1 cellular context compared by ENCODE assay signal in the genomic region with DNA sequence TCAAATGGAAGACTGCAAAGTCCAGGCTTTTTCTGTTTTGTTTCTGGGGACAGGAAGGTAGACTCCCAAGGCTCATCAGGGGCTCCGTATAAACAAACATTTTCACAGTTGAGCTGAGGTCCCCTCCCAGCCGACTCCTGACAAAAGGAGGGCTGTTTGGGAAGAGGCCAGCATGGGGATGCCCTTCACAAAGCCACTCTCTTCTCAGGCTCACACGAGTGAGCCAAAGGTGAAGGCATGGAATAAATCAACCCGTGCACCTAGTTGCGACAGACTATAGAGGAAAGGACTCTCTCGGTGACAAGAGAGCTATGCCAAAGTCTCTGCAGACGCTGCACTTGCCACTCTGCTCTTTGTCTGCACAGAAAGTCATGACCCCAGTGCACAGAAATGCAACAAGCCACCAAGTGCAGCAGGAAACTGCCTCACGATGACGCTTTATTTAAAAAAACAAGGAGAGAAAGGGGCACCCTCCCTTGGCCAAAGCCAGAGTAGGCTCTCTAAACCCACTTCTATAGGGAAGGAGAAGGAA.
TF ChIP-seq lines count a peak whose summit lies in the region.

No MANE protein-coding gene starts in this region.

TF ChIP-seq in HepG2, 621 proteins besides CTCF, POLR2A, EP300 and RAD21 (continued from another document and continues in another):
- TF ChIP-seq, protein P1, sequence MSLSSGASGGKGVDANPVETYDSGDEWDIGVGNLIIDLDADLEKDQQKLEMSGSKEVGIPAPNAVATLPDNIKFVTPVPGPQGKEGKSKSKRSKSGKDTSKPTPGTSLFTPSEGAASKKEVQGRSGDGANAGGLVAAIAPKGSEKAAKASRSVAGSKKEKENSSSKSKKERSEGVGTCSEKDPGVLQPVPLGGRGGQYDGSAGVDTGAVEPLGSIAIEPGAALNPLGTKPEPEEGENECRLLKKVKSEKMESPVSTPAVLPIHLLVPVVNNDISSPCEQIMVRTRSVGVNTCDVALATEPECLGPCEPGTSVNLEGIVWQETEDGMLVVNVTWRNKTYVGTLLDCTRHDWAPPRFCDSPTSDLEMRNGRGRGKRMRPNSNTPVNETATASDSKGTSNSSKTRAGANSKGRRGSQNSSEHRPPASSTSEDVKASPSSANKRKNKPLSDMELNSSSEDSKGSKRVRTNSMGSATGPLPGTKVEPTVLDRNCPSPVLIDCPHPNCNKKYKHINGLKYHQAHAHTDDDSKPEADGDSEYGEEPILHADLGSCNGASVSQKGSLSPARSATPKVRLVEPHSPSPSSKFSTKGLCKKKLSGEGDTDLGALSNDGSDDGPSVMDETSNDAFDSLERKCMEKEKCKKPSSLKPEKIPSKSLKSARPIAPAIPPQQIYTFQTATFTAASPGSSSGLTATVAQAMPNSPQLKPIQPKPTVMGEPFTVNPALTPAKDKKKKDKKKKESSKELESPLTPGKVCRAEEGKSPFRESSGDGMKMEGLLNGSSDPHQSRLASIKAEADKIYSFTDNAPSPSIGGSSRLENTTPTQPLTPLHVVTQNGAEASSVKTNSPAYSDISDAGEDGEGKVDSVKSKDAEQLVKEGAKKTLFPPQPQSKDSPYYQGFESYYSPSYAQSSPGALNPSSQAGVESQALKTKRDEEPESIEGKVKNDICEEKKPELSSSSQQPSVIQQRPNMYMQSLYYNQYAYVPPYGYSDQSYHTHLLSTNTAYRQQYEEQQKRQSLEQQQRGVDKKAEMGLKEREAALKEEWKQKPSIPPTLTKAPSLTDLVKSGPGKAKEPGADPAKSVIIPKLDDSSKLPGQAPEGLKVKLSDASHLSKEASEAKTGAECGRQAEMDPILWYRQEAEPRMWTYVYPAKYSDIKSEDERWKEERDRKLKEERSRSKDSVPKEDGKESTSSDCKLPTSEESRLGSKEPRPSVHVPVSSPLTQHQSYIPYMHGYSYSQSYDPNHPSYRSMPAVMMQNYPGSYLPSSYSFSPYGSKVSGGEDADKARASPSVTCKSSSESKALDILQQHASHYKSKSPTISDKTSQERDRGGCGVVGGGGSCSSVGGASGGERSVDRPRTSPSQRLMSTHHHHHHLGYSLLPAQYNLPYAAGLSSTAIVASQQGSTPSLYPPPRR (CRISPR knock-in tag; IDR thresholded peaks at IDR 0.05; ENCODE audit: borderline replicate concordance) = peak; percentile 65; the same call in 1 of the 2 replicates
- TF ChIP-seq LRRFIP1 (CRISPR knock-in tag; conservative IDR thresholded peaks at IDR 0.05) = no peak
- TF ChIP-seq, protein P2, sequence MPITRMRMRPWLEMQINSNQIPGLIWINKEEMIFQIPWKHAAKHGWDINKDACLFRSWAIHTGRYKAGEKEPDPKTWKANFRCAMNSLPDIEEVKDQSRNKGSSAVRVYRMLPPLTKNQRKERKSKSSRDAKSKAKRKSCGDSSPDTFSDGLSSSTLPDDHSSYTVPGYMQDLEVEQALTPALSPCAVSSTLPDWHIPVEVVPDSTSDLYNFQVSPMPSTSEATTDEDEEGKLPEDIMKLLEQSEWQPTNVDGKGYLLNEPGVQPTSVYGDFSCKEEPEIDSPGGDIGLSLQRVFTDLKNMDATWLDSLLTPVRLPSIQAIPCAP (CRISPR knock-in tag; IDR thresholded peaks at IDR 0.05; ENCODE audit: low read depth) = no peak
- TF ChIP-seq EED (CRISPR knock-in tag; IDR thresholded peaks at IDR 0.05) = no peak
- TF ChIP-seq TOE1 (CRISPR knock-in tag; IDR thresholded peaks at IDR 0.05) = no peak
- TF ChIP-seq ZNF460 (CRISPR knock-in tag; IDR thresholded peaks at IDR 0.05; ENCODE audit: borderline replicate concordance) = no peak
- TF ChIP-seq ZBTB43 (CRISPR knock-in tag; conservative IDR thresholded peaks at IDR 0.05) = 0 out of 2 replicates have a peak, but pooled peaks have one; percentile 42
- TF ChIP-seq LCORL (IDR thresholded peaks at IDR 0.05) = no peak
- 0 out of 2 replicates have a peak, but pooled peaks have one; percentile 55 for TF ChIP-seq LCORL (CRISPR knock-in tag; IDR thresholded peaks at IDR 0.05)
- TF ChIP-seq, protein P3, sequence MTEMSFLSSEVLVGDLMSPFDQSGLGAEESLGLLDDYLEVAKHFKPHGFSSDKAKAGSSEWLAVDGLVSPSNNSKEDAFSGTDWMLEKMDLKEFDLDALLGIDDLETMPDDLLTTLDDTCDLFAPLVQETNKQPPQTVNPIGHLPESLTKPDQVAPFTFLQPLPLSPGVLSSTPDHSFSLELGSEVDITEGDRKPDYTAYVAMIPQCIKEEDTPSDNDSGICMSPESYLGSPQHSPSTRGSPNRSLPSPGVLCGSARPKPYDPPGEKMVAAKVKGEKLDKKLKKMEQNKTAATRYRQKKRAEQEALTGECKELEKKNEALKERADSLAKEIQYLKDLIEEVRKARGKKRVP (CRISPR knock-in tag; IDR thresholded peaks at IDR 0.05) = no peak
- TF ChIP-seq ZNF749 (CRISPR knock-in tag; IDR thresholded peaks at IDR 0.05; ENCODE audit: borderline replicate concordance) = no peak
- TF ChIP-seq ZNF564 (CRISPR knock-in tag; IDR thresholded peaks at IDR 0.05) = no peak
- TF ChIP-seq PHF20 (CRISPR knock-in tag; IDR thresholded peaks at IDR 0.05) = no peak
- peak; percentile 40; the same call in 1 of the 2 replicates for TF ChIP-seq NCOA2 (CRISPR knock-in tag; IDR thresholded peaks at IDR 0.05)
- TF ChIP-seq NFIC (IDR thresholded peaks at IDR 0.05; ENCODE audit: low read length) = peak; percentile 64; the same call in 1 of the 2 replicates
- TF ChIP-seq RARA (CRISPR knock-in tag; IDR thresholded peaks at IDR 0.05) = peak; percentile 57
- peak; percentile 60 for TF ChIP-seq HOXA3 (CRISPR knock-in tag; IDR thresholded peaks at IDR 0.05)
- TF ChIP-seq, protein P4, sequence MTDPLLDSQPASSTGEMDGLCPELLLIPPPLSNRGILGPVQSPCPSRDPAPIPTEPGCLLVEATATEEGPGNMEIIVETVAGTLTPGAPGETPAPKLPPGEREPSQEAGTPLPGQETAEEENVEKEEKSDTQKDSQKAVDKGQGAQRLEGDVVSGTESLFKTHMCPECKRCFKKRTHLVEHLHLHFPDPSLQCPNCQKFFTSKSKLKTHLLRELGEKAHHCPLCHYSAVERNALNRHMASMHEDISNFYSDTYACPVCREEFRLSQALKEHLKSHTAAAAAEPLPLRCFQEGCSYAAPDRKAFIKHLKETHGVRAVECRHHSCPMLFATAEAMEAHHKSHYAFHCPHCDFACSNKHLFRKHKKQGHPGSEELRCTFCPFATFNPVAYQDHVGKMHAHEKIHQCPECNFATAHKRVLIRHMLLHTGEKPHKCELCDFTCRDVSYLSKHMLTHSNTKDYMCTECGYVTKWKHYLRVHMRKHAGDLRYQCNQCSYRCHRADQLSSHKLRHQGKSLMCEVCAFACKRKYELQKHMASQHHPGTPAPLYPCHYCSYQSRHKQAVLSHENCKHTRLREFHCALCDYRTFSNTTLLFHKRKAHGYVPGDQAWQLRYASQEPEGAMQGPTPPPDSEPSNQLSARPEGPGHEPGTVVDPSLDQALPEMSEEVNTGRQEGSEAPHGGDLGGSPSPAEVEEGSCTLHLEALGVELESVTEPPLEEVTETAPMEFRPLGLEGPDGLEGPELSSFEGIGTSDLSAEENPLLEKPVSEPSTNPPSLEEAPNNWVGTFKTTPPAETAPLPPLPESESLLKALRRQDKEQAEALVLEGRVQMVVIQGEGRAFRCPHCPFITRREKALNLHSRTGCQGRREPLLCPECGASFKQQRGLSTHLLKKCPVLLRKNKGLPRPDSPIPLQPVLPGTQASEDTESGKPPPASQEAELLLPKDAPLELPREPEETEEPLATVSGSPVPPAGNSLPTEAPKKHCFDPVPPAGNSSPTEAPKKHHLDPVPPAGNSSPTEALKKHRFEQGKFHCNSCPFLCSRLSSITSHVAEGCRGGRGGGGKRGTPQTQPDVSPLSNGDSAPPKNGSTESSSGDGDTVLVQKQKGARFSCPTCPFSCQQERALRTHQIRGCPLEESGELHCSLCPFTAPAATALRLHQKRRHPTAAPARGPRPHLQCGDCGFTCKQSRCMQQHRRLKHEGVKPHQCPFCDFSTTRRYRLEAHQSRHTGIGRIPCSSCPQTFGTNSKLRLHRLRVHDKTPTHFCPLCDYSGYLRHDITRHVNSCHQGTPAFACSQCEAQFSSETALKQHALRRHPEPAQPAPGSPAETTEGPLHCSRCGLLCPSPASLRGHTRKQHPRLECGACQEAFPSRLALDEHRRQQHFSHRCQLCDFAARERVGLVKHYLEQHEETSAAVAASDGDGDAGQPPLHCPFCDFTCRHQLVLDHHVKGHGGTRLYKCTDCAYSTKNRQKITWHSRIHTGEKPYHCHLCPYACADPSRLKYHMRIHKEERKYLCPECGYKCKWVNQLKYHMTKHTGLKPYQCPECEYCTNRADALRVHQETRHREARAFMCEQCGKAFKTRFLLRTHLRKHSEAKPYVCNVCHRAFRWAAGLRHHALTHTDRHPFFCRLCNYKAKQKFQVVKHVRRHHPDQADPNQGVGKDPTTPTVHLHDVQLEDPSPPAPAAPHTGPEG (CRISPR knock-in tag; IDR thresholded peaks at IDR 0.05) = no peak
- TF ChIP-seq ZKSCAN8 (CRISPR knock-in tag; IDR thresholded peaks at IDR 0.05; ENCODE audit: borderline replicate concordance) = no peak
- TF ChIP-seq ZEB1 (IDR thresholded peaks at IDR 0.05; ENCODE audit: insufficient replicate concordance, low read depth) = peak; percentile 91
- no peak for TF ChIP-seq SOX13 (IDR thresholded peaks at IDR 0.05)
- peak in 1 of 2 experiments; percentile 81; a peak in 2 of 4 replicates for TF ChIP-seq SOX13 (CRISPR knock-in tag; conservative IDR thresholded peaks at IDR 0.05 in 1 of 2, IDR thresholded peaks at IDR 0.05 in 1 of 2)
- TF ChIP-seq KDM5B (CRISPR knock-in tag; IDR thresholded peaks at IDR 0.05; ENCODE audit: borderline replicate concordance) = no peak
- peak; percentile 63; the same call in 1 of the 2 replicates for TF ChIP-seq ZNF414 (CRISPR knock-in tag; IDR thresholded peaks at IDR 0.05)
- TF ChIP-seq ZNF230 (CRISPR knock-in tag; IDR thresholded peaks at IDR 0.05) = no peak
- no peak for TF ChIP-seq NONO (IDR thresholded peaks at IDR 0.05)
- peak; percentile 69; the same call in 1 of the 2 replicates for TF ChIP-seq NONO (CRISPR knock-in tag; conservative IDR thresholded peaks at IDR 0.05)
- TF ChIP-seq TBX3 (IDR thresholded peaks at IDR 0.05; ENCODE audit: borderline replicate concordance) = no peak
- TF ChIP-seq ZFP1 (CRISPR knock-in tag; IDR thresholded peaks at IDR 0.05) = no peak
- 0 out of 2 replicates have a peak, but pooled peaks have one; percentile 48 for TF ChIP-seq ZNF501 (CRISPR knock-in tag; IDR thresholded peaks at IDR 0.05)
- TF ChIP-seq FOXO1 (CRISPR knock-in tag; IDR thresholded peaks at IDR 0.05) = peak; percentile 26; the same call in 1 of the 2 replicates
- no peak for TF ChIP-seq FOXC1 (CRISPR knock-in tag; IDR thresholded peaks at IDR 0.05; ENCODE audit: borderline replicate concordance)
- TF ChIP-seq, protein P5, sequence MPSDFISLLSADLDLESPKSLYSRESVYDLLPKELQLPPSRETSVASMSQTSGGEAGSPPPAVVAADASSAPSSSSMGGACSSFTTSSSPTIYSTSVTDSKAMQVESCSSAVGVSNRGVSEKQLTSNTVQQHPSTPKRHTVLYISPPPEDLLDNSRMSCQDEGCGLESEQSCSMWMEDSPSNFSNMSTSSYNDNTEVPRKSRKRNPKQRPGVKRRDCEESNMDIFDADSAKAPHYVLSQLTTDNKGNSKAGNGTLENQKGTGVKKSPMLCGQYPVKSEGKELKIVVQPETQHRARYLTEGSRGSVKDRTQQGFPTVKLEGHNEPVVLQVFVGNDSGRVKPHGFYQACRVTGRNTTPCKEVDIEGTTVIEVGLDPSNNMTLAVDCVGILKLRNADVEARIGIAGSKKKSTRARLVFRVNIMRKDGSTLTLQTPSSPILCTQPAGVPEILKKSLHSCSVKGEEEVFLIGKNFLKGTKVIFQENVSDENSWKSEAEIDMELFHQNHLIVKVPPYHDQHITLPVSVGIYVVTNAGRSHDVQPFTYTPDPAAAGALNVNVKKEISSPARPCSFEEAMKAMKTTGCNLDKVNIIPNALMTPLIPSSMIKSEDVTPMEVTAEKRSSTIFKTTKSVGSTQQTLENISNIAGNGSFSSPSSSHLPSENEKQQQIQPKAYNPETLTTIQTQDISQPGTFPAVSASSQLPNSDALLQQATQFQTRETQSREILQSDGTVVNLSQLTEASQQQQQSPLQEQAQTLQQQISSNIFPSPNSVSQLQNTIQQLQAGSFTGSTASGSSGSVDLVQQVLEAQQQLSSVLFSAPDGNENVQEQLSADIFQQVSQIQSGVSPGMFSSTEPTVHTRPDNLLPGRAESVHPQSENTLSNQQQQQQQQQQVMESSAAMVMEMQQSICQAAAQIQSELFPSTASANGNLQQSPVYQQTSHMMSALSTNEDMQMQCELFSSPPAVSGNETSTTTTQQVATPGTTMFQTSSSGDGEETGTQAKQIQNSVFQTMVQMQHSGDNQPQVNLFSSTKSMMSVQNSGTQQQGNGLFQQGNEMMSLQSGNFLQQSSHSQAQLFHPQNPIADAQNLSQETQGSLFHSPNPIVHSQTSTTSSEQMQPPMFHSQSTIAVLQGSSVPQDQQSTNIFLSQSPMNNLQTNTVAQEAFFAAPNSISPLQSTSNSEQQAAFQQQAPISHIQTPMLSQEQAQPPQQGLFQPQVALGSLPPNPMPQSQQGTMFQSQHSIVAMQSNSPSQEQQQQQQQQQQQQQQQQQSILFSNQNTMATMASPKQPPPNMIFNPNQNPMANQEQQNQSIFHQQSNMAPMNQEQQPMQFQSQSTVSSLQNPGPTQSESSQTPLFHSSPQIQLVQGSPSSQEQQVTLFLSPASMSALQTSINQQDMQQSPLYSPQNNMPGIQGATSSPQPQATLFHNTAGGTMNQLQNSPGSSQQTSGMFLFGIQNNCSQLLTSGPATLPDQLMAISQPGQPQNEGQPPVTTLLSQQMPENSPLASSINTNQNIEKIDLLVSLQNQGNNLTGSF (CRISPR knock-in tag; IDR thresholded peaks at IDR 0.05) = no peak
